1 cellular context compared by ENCODE assay signal in the genomic region with DNA sequence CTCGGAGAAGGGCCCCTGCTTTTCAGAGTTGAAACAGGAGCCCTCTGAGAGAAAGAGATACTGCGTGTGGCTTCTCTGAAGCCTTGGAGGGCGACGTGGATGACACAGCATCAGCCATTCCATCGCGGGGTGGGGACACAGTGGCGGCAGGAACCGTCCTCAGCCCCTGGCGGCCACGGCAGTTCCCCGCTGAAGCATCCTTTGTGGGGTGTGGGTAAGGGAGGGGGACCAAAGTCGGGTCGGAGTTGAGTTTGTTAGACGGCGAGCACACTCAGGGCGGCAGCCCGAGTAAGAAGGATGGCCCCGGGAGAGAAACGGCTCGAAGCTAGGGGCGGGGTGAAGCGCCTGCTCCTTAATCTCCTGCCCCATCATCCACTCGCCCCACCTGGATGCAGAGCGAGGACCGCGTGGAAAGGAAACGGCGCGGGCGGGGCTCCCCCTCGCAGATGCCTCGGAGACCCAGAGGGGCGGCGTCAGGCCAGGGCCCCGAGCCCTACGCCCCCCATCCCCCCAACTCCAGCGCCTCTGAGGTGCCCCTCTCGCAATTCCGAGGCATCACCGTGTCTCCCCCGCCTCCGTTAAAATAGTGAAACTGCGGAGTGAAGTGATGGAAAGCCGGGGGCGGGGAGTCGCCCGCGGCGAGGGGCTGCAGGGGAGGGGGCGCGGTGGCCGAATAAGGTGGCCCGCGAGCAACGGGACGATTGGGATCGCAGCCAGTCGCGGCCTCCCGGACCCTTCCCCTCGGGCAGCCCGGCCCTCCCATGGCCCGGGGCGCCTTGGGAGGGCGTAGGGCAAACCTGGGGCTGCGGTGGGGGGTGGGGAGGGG.
TF ChIP-seq lines count a peak whose summit lies in the region.

No MANE protein-coding gene starts in this region.

TF ChIP-seq in HepG2, 621 proteins besides CTCF, POLR2A, EP300 and RAD21 (continued from another document and continues in another):
- TF ChIP-seq, protein P1, sequence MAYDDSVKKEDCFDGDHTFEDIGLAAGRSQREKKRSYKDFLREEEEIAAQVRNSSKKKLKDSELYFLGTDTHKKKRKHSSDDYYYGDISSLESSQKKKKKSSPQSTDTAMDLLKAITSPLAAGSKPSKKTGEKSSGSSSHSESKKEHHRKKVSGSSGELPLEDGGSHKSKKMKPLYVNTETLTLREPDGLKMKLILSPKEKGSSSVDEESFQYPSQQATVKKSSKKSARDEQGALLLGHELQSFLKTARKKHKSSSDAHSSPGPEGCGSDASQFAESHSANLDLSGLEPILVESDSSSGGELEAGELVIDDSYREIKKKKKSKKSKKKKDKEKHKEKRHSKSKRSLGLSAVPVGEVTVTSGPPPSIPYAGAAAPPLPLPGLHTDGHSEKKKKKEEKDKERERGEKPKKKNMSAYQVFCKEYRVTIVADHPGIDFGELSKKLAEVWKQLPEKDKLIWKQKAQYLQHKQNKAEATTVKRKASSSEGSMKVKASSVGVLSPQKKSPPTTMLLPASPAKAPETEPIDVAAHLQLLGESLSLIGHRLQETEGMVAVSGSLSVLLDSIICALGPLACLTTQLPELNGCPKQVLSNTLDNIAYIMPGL (CRISPR knock-in tag; IDR thresholded peaks at IDR 0.05; ENCODE audit: borderline replicate concordance in 1 of 2, low read depth in 1 of 2): peak in 1 of 2 experiments; percentile 75; a peak in 2 of 4 replicates
- TF ChIP-seq ZNF24 (IDR thresholded peaks at IDR 0.05) (no peak), HOXA3 (CRISPR knock-in tag; IDR thresholded peaks at IDR 0.05) (no peak), FOXC1 (CRISPR knock-in tag; IDR thresholded peaks at IDR 0.05; ENCODE audit: borderline replicate concordance) (no peak), ZNF383 (CRISPR knock-in tag; IDR thresholded peaks at IDR 0.05; ENCODE audit: borderline replicate concordance) (no peak), SIN3B (IDR thresholded peaks at IDR 0.05; ENCODE audit: low read length) (no peak), ZBTB38 (CRISPR knock-in tag; IDR thresholded peaks at IDR 0.05) (peak; percentile 16; the same call in 1 of the 2 replicates), FOXP1 (IDR thresholded peaks at IDR 0.05) (no peak), FOXP1 (CRISPR knock-in tag; IDR thresholded peaks at IDR 0.05) (no peak), ZKSCAN8 (CRISPR knock-in tag; IDR thresholded peaks at IDR 0.05; ENCODE audit: borderline replicate concordance) (no peak), ZFYVE20 (CRISPR knock-in tag; IDR thresholded peaks at IDR 0.05; ENCODE audit: borderline replicate concordance, low read depth) (no peak), ZNF720 (CRISPR knock-in tag; IDR thresholded peaks at IDR 0.05) (no peak), EEA1 (CRISPR knock-in tag; IDR thresholded peaks at IDR 0.05; ENCODE audit: borderline replicate concordance) (no peak), ZNF501 (CRISPR knock-in tag; IDR thresholded peaks at IDR 0.05) (peak; percentile 77), ZNF772 (CRISPR knock-in tag; IDR thresholded peaks at IDR 0.05) (no peak), CENPT (CRISPR knock-in tag; IDR thresholded peaks at IDR 0.05; ENCODE audit: low read depth) (0 out of 2 replicates have a peak, but pooled peaks have one; percentile 26), ISX (CRISPR knock-in tag; conservative IDR thresholded peaks at IDR 0.05) (no peak), KLF16 (CRISPR knock-in tag; IDR thresholded peaks at IDR 0.05) (no peak), ELF4 (CRISPR knock-in tag; IDR thresholded peaks at IDR 0.05; ENCODE audit: borderline replicate concordance) (no peak), MTF1 (CRISPR knock-in tag; IDR thresholded peaks at IDR 0.05) (no peak), KMT2B (CRISPR knock-in tag; IDR thresholded peaks at IDR 0.05) (no peak), ZSCAN12 (CRISPR knock-in tag; IDR thresholded peaks at IDR 0.05) (no peak), SSRP1 (CRISPR knock-in tag; IDR thresholded peaks at IDR 0.05) (no peak), ZNF777 (CRISPR knock-in tag; IDR thresholded peaks at IDR 0.05) (peak; percentile 99), ZNF331 (CRISPR knock-in tag; IDR thresholded peaks at IDR 0.05) (no peak), ZSCAN30 (CRISPR knock-in tag; IDR thresholded peaks at IDR 0.05) (no peak), SRY (CRISPR knock-in tag; IDR thresholded peaks at IDR 0.05) (peak; percentile 43; the same call in 1 of the 2 replicates), NCOR1 (IDR thresholded peaks at IDR 0.05; ENCODE audit: borderline replicate concordance, low read length) (no peak), SKI (IDR thresholded peaks at IDR 0.05; ENCODE audit: partially characterized antibody) (no peak), ZSCAN25 (CRISPR knock-in tag; IDR thresholded peaks at IDR 0.05) (no peak), TBX2 (CRISPR knock-in tag; IDR thresholded peaks at IDR 0.05; ENCODE audit: borderline replicate concordance) (no peak; the same call in 1 of the 2 replicates), NR1H2 (CRISPR knock-in tag; IDR thresholded peaks at IDR 0.05; ENCODE audit: borderline replicate concordance, low read depth) (no peak), BRCA1 (CRISPR knock-in tag; IDR thresholded peaks at IDR 0.05) (no peak), ZNF329 (CRISPR knock-in tag; IDR thresholded peaks at IDR 0.05; ENCODE audit: low read depth) (0 out of 2 replicates have a peak, but pooled peaks have one; percentile 67), ZNF430 (CRISPR knock-in tag; IDR thresholded peaks at IDR 0.05) (no peak), ZNF207 (IDR thresholded peaks at IDR 0.05; ENCODE audit: borderline replicate concordance) (no peak), SNAI1 (CRISPR knock-in tag; IDR thresholded peaks at IDR 0.05; ENCODE audit: borderline replicate concordance) (peak; percentile 43; the same call in 1 of the 2 replicates)
- TF ChIP-seq, protein P2, sequence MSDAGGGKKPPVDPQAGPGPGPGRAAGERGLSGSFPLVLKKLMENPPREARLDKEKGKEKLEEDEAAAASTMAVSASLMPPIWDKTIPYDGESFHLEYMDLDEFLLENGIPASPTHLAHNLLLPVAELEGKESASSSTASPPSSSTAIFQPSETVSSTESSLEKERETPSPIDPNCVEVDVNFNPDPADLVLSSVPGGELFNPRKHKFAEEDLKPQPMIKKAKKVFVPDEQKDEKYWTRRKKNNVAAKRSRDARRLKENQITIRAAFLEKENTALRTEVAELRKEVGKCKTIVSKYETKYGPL (CRISPR knock-in tag; IDR thresholded peaks at IDR 0.05): no peak
- TF ChIP-seq, protein P3, sequence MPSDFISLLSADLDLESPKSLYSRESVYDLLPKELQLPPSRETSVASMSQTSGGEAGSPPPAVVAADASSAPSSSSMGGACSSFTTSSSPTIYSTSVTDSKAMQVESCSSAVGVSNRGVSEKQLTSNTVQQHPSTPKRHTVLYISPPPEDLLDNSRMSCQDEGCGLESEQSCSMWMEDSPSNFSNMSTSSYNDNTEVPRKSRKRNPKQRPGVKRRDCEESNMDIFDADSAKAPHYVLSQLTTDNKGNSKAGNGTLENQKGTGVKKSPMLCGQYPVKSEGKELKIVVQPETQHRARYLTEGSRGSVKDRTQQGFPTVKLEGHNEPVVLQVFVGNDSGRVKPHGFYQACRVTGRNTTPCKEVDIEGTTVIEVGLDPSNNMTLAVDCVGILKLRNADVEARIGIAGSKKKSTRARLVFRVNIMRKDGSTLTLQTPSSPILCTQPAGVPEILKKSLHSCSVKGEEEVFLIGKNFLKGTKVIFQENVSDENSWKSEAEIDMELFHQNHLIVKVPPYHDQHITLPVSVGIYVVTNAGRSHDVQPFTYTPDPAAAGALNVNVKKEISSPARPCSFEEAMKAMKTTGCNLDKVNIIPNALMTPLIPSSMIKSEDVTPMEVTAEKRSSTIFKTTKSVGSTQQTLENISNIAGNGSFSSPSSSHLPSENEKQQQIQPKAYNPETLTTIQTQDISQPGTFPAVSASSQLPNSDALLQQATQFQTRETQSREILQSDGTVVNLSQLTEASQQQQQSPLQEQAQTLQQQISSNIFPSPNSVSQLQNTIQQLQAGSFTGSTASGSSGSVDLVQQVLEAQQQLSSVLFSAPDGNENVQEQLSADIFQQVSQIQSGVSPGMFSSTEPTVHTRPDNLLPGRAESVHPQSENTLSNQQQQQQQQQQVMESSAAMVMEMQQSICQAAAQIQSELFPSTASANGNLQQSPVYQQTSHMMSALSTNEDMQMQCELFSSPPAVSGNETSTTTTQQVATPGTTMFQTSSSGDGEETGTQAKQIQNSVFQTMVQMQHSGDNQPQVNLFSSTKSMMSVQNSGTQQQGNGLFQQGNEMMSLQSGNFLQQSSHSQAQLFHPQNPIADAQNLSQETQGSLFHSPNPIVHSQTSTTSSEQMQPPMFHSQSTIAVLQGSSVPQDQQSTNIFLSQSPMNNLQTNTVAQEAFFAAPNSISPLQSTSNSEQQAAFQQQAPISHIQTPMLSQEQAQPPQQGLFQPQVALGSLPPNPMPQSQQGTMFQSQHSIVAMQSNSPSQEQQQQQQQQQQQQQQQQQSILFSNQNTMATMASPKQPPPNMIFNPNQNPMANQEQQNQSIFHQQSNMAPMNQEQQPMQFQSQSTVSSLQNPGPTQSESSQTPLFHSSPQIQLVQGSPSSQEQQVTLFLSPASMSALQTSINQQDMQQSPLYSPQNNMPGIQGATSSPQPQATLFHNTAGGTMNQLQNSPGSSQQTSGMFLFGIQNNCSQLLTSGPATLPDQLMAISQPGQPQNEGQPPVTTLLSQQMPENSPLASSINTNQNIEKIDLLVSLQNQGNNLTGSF (CRISPR knock-in tag; IDR thresholded peaks at IDR 0.05): no peak
- TF ChIP-seq, protein P4, sequence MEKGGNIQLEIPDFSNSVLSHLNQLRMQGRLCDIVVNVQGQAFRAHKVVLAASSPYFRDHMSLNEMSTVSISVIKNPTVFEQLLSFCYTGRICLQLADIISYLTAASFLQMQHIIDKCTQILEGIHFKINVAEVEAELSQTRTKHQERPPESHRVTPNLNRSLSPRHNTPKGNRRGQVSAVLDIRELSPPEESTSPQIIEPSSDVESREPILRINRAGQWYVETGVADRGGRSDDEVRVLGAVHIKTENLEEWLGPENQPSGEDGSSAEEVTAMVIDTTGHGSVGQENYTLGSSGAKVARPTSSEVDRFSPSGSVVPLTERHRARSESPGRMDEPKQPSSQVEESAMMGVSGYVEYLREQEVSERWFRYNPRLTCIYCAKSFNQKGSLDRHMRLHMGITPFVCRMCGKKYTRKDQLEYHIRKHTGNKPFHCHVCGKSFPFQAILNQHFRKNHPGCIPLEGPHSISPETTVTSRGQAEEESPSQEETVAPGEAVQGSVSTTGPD (CRISPR knock-in tag; IDR thresholded peaks at IDR 0.05): no peak
- TF ChIP-seq, protein P5, sequence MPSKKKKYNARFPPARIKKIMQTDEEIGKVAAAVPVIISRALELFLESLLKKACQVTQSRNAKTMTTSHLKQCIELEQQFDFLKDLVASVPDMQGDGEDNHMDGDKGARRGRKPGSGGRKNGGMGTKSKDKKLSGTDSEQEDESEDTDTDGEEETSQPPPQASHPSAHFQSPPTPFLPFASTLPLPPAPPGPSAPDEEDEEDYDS (CRISPR knock-in tag; IDR thresholded peaks at IDR 0.05): no peak
- TF ChIP-seq, protein P6, sequence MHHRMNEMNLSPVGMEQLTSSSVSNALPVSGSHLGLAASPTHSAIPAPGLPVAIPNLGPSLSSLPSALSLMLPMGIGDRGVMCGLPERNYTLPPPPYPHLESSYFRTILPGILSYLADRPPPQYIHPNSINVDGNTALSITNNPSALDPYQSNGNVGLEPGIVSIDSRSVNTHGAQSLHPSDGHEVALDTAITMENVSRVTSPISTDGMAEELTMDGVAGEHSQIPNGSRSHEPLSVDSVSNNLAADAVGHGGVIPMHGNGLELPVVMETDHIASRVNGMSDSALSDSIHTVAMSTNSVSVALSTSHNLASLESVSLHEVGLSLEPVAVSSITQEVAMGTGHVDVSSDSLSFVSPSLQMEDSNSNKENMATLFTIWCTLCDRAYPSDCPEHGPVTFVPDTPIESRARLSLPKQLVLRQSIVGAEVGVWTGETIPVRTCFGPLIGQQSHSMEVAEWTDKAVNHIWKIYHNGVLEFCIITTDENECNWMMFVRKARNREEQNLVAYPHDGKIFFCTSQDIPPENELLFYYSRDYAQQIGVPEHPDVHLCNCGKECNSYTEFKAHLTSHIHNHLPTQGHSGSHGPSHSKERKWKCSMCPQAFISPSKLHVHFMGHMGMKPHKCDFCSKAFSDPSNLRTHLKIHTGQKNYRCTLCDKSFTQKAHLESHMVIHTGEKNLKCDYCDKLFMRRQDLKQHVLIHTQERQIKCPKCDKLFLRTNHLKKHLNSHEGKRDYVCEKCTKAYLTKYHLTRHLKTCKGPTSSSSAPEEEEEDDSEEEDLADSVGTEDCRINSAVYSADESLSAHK (CRISPR knock-in tag; IDR thresholded peaks at IDR 0.05; ENCODE audit: borderline replicate concordance): no peak
- TF ChIP-seq, protein P7, sequence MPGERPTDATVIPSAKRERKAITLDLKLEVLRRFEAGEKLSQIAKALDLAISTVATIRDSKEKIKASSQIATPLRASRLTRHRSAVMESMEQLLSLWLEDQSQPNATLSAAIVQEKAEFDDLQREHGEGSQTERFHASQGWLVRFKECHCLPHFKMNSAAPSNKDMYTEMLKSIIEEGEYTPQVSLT (CRISPR knock-in tag; IDR thresholded peaks at IDR 0.05; ENCODE audit: borderline replicate concordance, low read depth): no peak
- TF ChIP-seq, protein P8, sequence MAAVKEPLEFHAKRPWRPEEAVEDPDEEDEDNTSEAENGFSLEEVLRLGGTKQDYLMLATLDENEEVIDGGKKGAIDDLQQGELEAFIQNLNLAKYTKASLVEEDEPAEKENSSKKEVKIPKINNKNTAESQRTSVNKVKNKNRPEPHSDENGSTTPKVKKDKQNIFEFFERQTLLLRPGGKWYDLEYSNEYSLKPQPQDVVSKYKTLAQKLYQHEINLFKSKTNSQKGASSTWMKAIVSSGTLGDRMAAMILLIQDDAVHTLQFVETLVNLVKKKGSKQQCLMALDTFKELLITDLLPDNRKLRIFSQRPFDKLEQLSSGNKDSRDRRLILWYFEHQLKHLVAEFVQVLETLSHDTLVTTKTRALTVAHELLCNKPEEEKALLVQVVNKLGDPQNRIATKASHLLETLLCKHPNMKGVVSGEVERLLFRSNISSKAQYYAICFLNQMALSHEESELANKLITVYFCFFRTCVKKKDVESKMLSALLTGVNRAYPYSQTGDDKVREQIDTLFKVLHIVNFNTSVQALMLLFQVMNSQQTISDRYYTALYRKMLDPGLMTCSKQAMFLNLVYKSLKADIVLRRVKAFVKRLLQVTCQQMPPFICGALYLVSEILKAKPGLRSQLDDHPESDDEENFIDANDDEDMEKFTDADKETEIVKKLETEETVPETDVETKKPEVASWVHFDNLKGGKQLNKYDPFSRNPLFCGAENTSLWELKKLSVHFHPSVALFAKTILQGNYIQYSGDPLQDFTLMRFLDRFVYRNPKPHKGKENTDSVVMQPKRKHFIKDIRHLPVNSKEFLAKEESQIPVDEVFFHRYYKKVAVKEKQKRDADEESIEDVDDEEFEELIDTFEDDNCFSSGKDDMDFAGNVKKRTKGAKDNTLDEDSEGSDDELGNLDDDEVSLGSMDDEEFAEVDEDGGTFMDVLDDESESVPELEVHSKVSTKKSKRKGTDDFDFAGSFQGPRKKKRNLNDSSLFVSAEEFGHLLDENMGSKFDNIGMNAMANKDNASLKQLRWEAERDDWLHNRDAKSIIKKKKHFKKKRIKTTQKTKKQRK (IDR thresholded peaks at IDR 0.05; ENCODE audit: low read length): no peak
- TF ChIP-seq, protein P9, sequence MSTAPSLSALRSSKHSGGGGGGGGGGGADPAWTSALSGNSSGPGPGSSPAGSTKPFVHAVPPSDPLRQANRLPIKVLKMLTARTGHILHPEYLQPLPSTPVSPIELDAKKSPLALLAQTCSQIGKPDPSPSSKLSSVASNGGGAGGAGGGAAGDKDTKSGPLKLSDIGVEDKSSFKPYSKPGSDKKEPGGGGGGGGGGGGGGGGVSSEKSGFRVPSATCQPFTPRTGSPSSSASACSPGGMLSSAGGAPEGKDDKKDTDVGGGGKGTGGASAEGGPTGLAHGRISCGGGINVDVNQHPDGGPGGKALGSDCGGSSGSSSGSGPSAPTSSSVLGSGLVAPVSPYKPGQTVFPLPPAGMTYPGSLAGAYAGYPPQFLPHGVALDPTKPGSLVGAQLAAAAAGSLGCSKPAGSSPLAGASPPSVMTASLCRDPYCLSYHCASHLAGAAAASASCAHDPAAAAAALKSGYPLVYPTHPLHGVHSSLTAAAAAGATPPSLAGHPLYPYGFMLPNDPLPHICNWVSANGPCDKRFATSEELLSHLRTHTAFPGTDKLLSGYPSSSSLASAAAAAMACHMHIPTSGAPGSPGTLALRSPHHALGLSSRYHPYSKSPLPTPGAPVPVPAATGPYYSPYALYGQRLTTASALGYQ (CRISPR knock-in tag; IDR thresholded peaks at IDR 0.05): no peak
